9 cellular contexts compared by ENCODE assay signal in genomic region chr12:108214486-108214885, GRCh38.
DNase-seq lines count a peak whose midpoint lies in the region; ATAC-seq, FAIRE-seq and TF ChIP-seq lines count a peak whose summit lies in the region.
"Had no signal": no experiment of that assay in that cellular context is flagged by ENCODE, and none has a peak within 500 bp of the region (broad histone marks: within the 10 kb centered on the region; RNA-seq: fewer than 3 reads in every experiment).

No MANE protein-coding gene starts in this region.

- no peak for TF ChIP-seq POLR2A in H54 (IDR thresholded peaks at IDR 0.05; ENCODE audit: low read depth, low read length)

- ATAC-seq in left ventricle myocardium superior (no peak), HG03442 (IDR thresholded peaks at IDR 0.05; ENCODE audit: unreplicated experiment) (no peak), upper lobe of right lung (no peak)

- H3K4me3 Mint-ChIP-seq in activated CD4-positive, alpha-beta T cell treated with anti-CD3 and anti-CD28 coated beads, Interleukin-2, amount 10 ng/mL, durations not matched to agents 7 days and 5 days: no peak overlapping the region

- no peaks in the 10 kb centered on the region for H3K36me3 ChIP-seq in effector memory CD4-positive, alpha-beta T cell (ENCODE audit: control insufficient read depth, insufficient read depth, low read length)
- H3K36me3 ChIP-seq in upper lobe of right lung: no peaks in the 10 kb centered on the region

- no peak overlapping the region for H3K27ac ChIP-seq in effector memory CD4-positive, alpha-beta T cell (ENCODE audit: insufficient read depth, low read length, poor library complexity, severe bottlenecking)
- no peak overlapping the region for H3K27ac ChIP-seq in upper lobe of right lung

- no peaks in the 10 kb centered on the region for H3K9me3 Mint-ChIP-seq in activated CD4-positive, alpha-beta T cell treated with anti-CD3 and anti-CD28 coated beads, Interleukin-2, amount 10 ng/mL, durations not matched to agents 7 days and 5 days

- TF ChIP-seq CTCF in upper lobe of right lung (IDR thresholded peaks at IDR 0.05): no peak

- no peaks in the 10 kb centered on the region for H3K36me3 Mint-ChIP-seq in activated CD4-positive, alpha-beta T cell treated with anti-CD3 and anti-CD28 coated beads, Interleukin-2, amount 10 ng/mL, durations not matched to agents 7 days and 5 days (ENCODE audit: low read depth)

- CTCF ChIA-PET in activated CD4-positive, alpha-beta T cell treated with anti-CD3 and anti-CD28 coated beads, Interleukin-2, amount 10 ng/mL, durations not matched to agents 7 days and 5 days (lab: Charles Lee): no interaction called here

- H3K4me3 ChIP-seq in effector memory CD4-positive, alpha-beta T cell (ENCODE audit: insufficient read depth, low read depth, low read length, poor library complexity, severe bottlenecking): no peak overlapping the region
- no peak overlapping the region for H3K4me3 ChIP-seq in upper lobe of right lung

- H3K4me1 ChIP-seq in effector memory CD4-positive, alpha-beta T cell (ENCODE audit: control insufficient read depth, insufficient read depth, low read length, poor library complexity, severe bottlenecking): no peaks in the 10 kb centered on the region
- no peaks in the 10 kb centered on the region for H3K4me1 ChIP-seq in upper lobe of right lung

- peak; percentile 20 for DNase-seq in COLO829 (ENCODE audit: low spot score)
- DNase-seq in H54 (ENCODE audit: insufficient read length, low spot score): peak; percentile 38
- DNase-seq in activated CD4-positive, alpha-beta T cell treated with anti-CD3 and anti-CD28 coated beads, Interleukin-2, amount 10 ng/mL, durations not matched to agents 7 days and 5 days: peak; percentile 37
- peak; percentile 57 for DNase-seq in left ventricle myocardium superior
- DNase-seq in effector memory CD4-positive, alpha-beta T cell: no peak
- DNase-seq in upper lobe of right lung: no peak
- no peak for DNase-seq in GF-D8 (lab: John Stamatoyannopoulos, UW)
- DNase-seq: NCI-H69 had no signal

- no peak overlapping the region for H3K27ac Mint-ChIP-seq in activated CD4-positive, alpha-beta T cell treated with anti-CD3 and anti-CD28 coated beads, Interleukin-2, amount 10 ng/mL, durations not matched to agents 7 days and 5 days

- no peaks in the 10 kb centered on the region for H3K27me3 Mint-ChIP-seq in activated CD4-positive, alpha-beta T cell treated with anti-CD3 and anti-CD28 coated beads, Interleukin-2, amount 10 ng/mL, durations not matched to agents 7 days and 5 days

- FAIRE-seq in H54 (lab: Jason Lieb, UNC): no peak

- H3K4me1 Mint-ChIP-seq in activated CD4-positive, alpha-beta T cell treated with anti-CD3 and anti-CD28 coated beads, Interleukin-2, amount 10 ng/mL, durations not matched to agents 7 days and 5 days: no peaks in the 10 kb centered on the region

- intact Hi-C loops in left ventricle myocardium superior (cut with micrococcal nuclease) (no loop called here), upper lobe of right lung (cut with DNase I) (no loop called here)

- H3K27me3 ChIP-seq in effector memory CD4-positive, alpha-beta T cell (replicated peaks; ENCODE audit: control insufficient read depth, insufficient read depth, low read length, poor library complexity, severe bottlenecking): peaks cover 3% of the 10 kb centered on the region
- peaks cover 8% of the 10 kb centered on the region for H3K27me3 ChIP-seq in upper lobe of right lung

- POLR2A ChIA-PET in activated CD4-positive, alpha-beta T cell treated with anti-CD3 and anti-CD28 coated beads, Interleukin-2, amount 10 ng/mL, durations not matched to agents 7 days and 5 days (lab: Charles Lee): no interaction called here

- H3K9me3 ChIP-seq in effector memory CD4-positive, alpha-beta T cell (ENCODE audit: control insufficient read depth, low read length): no peaks in the 10 kb centered on the region
- H3K9me3 ChIP-seq in upper lobe of right lung: no peaks in the 10 kb centered on the region

Comparison
In these comparisons a context has a peak if more than half of its experiments do, and no peak if none do; other contexts are left out.
1. DNase-seq: peak in COLO829 (single experiment), H54 (single experiment), activated CD4-positive, alpha-beta T cell treated with anti-CD3 and anti-CD28 coated beads, Interleukin-2, amount 10 ng/mL, durations not matched to agents 7 days and 5 days (single experiment) and left ventricle myocardium superior (single experiment); none in effector memory CD4-positive, alpha-beta T cell (0 of 3), upper lobe of right lung (single experiment) and GF-D8 (single experiment).